In the genomic region with DNA sequence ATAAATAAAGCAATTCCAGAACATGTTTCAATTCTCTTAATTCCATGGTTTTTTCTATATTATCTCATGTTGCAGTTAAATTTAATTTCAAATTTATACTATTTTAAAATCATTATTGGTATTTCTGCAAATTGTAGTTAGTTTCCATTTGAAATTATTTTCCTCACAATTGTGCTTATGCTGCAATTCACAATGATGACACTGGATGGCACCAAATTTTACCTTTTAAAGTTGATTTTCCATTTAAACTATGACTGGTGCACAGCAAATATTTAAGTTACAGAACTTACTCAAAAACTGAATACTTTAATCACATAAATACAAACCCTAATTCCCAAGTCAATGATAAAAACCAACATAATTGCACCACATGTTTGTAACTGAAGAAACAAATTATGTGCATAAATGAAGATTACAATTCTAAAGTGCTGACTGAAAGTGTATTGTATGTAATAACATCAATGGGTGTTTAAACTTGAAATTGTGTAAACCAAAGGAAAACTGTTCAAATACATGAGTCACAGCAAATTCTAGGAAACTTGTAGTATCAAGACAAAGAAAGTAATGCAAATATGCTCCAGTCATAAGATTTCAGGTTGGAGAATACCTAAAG, we compare ENCODE assay signal across 1 cellular context.
TF ChIP-seq lines count a peak whose summit lies in the region.

No MANE protein-coding gene starts in this region.

TF ChIP-seq in GM23338, 12 proteins besides CTCF, POLR2A, EP300 and RAD21 (continued from another document):
- TF ChIP-seq, protein P1, sequence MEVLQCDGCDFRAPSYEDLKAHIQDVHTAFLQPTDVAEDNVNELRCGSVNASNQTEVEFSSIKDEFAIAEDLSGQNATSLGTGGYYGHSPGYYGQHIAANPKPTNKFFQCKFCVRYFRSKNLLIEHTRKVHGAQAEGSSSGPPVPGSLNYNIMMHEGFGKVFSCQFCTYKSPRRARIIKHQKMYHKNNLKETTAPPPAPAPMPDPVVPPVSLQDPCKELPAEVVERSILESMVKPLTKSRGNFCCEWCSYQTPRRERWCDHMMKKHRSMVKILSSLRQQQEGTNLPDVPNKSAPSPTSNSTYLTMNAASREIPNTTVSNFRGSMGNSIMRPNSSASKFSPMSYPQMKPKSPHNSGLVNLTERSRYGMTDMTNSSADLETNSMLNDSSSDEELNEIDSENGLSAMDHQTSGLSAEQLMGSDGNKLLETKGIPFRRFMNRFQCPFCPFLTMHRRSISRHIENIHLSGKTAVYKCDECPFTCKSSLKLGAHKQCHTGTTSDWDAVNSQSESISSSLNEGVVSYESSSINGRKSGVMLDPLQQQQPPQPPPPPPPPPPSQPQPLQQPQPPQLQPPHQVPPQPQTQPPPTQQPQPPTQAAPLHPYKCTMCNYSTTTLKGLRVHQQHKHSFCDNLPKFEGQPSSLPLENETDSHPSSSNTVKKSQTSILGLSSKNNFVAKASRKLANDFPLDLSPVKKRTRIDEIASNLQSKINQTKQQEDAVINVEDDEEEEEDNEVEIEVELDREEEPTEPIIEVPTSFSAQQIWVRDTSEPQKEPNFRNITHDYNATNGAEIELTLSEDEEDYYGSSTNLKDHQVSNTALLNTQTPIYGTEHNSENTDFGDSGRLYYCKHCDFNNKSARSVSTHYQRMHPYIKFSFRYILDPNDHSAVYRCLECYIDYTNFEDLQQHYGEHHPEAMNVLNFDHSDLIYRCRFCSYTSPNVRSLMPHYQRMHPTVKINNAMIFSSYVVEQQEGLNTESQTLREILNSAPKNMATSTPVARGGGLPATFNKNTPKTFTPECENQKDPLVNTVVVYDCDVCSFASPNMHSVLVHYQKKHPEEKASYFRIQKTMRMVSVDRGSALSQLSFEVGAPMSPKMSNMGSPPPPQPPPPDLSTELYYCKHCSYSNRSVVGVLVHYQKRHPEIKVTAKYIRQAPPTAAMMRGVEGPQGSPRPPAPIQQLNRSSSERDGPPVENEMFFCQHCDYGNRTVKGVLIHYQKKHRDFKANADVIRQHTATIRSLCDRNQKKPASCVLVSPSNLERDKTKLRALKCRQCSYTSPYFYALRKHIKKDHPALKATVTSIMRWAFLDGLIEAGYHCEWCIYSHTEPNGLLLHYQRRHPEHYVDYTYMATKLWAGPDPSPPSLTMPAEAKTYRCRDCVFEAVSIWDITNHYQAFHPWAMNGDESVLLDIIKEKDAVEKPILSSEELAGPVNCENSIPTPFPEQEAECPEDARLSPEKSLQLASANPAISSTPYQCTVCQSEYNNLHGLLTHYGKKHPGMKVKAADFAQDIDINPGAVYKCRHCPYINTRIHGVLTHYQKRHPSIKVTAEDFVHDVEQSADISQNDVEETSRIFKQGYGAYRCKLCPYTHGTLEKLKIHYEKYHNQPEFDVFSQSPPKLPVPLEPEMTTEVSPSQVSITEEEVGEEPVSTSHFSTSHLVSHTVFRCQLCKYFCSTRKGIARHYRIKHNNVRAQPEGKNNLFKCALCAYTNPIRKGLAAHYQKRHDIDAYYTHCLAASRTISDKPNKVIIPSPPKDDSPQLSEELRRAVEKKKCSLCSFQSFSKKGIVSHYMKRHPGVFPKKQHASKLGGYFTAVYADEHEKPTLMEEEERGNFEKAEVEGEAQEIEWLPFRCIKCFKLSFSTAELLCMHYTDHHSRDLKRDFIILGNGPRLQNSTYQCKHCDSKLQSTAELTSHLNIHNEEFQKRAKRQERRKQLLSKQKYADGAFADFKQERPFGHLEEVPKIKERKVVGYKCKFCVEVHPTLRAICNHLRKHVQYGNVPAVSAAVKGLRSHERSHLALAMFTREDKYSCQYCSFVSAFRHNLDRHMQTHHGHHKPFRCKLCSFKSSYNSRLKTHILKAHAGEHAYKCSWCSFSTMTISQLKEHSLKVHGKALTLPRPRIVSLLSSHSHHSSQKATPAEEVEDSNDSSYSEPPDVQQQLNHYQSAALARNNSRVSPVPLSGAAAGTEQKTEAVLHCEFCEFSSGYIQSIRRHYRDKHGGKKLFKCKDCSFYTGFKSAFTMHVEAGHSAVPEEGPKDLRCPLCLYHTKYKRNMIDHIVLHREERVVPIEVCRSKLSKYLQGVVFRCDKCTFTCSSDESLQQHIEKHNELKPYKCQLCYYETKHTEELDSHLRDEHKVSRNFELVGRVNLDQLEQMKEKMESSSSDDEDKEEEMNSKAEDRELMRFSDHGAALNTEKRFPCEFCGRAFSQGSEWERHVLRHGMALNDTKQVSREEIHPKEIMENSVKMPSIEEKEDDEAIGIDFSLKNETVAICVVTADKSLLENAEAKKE (CRISPR knock-in tag; IDR thresholded peaks at IDR 0.05), result no peak
